Comparison of ENCODE assay signal across 10 cellular contexts in genomic region chr20:50980071-50980681, GRCh38. TPM values are rescaled to one million over a fixed set of nuclear protein-coding genes. Genes with fewer than 3 reads are reported as not detected.
DNase-seq lines count a peak whose midpoint lies in the region; ATAC-seq, FAIRE-seq and TF ChIP-seq lines count a peak whose summit lies in the region.
"Had no signal": no experiment of that assay in that cellular context is flagged by ENCODE, and none has a peak within 500 bp of the region (broad histone marks: within the 10 kb centered on the region; RNA-seq: fewer than 3 reads in every experiment).

No MANE protein-coding gene starts in this region.

- H3K4me3 ChIP-seq in epithelial cell of esophagus (ENCODE audit: low read length) (no peak overlapping the region), kidney (ENCODE audit: low read length in 2 of 2) (no peak overlapping the region)
- H3K4me3 ChIP-seq: BLaER1 treated with 17β-estradiol and CSF1 and Interleukin-3, amounts not matched to agents 10 nM and 100 nM had no signal

- POLR2A ChIA-PET in activated CD4-positive, alpha-beta T cell treated with anti-CD3 and anti-CD28 coated beads for 36 hours (lab: Charles Lee) = interaction anchor here (0.7 to 1.0 kb wide), 2 partner anchors 22 to 190 kb away, joined by 3 to 8 read pairs; partner anchors contain the start of genes DPM1 and MOCS3

- peak overlapping the region; percentile 90 for H3K27ac Mint-ChIP-seq in activated CD4-positive, alpha-beta T cell treated with anti-CD3 and anti-CD28 coated beads for 36 hours

- no peak overlapping the region for H3K4me3 Mint-ChIP-seq in activated CD4-positive, alpha-beta T cell treated with anti-CD3 and anti-CD28 coated beads for 36 hours

- H3K27me3 Mint-ChIP-seq in activated CD4-positive, alpha-beta T cell treated with anti-CD3 and anti-CD28 coated beads for 36 hours = peaks cover 26% of the 10 kb centered on the region

- intact Hi-C loops in activated CD4-positive, alpha-beta T cell treated with anti-CD3 and anti-CD28 coated beads for 36 hours (cut with DNase I, micrococcal nuclease) = loop anchor here in 1 of 2 experiments (1.0 kb wide), 3 partner anchors 22 to 520 kb away; partner anchors contain the start of genes DPM1 and MOCS3
- intact Hi-C loops in kidney (cut with DNase I) = no loop called here

- H3K4me1 ChIP-seq in kidney (ENCODE audit: control insufficient read depth in 1 of 2, insufficient read depth in 1 of 2, low read depth in 1 of 2, low read length in 2 of 2) = no peaks in the 10 kb centered on the region

- no peaks in the 10 kb centered on the region for H3K9me3 ChIP-seq in kidney (ENCODE audit: control insufficient read depth in 1 of 2, low read length in 2 of 2)
- H3K9me3 ChIP-seq: BLaER1 treated with 17β-estradiol and CSF1 and Interleukin-3, amounts not matched to agents 10 nM and 100 nM had no signal

- H3K27ac ChIP-seq in kidney (ENCODE audit: low read depth in 2 of 2, low read length in 2 of 2) = no peak overlapping the region

- no peaks in the 10 kb centered on the region for H3K36me3 Mint-ChIP-seq in activated CD4-positive, alpha-beta T cell treated with anti-CD3 and anti-CD28 coated beads for 36 hours (ENCODE audit: low read depth)

- FAIRE-seq in kidney (lab: Jason Lieb, UNC) = no peak

- peaks cover 20% of the 10 kb centered on the region for H3K4me1 Mint-ChIP-seq in activated CD4-positive, alpha-beta T cell treated with anti-CD3 and anti-CD28 coated beads for 36 hours

- no peaks in the 10 kb centered on the region for H3K36me3 ChIP-seq in kidney (ENCODE audit: control insufficient read depth in 1 of 2, insufficient read depth in 2 of 2, low read length in 2 of 2)
- H3K36me3 ChIP-seq: BLaER1 treated with 17β-estradiol and CSF1 and Interleukin-3, amounts not matched to agents 10 nM and 100 nM had no signal

- DNase-seq in activated CD4-positive, alpha-beta T cell treated with anti-CD3 and anti-CD28 coated beads for 36 hours = peak; percentile 76
- no peak for DNase-seq in activated CD4-positive, alpha-beta T cell treated with anti-CD3 and anti-CD28 coated beads, Interleukin-2, amount 50 U/mL, for 1 hour
- DNase-seq in RKO (ENCODE audit: low spot score) (peak; percentile 99), epithelial cell of esophagus (ENCODE audit: low read depth) (peak; percentile 98), G401 (ENCODE audit: low spot score) (no peak), kidney (no peak), globus pallidus (ENCODE audit: low spot score) (no peak)
- DNase-seq in stimulated activated CD4-positive, alpha-beta T cell treated with anti-CD3 and anti-CD28 coated beads, Interleukin-2, amount 100 ng/mL, for 24 hours = peak; percentile 38 to 47
- DNase-seq: Right ventricle myocardium superior had no signal

- no peaks in the 10 kb centered on the region for H3K9me3 Mint-ChIP-seq in activated CD4-positive, alpha-beta T cell treated with anti-CD3 and anti-CD28 coated beads for 36 hours (ENCODE audit: low read depth)

- CTCF ChIA-PET in activated CD4-positive, alpha-beta T cell treated with anti-CD3 and anti-CD28 coated beads for 36 hours (lab: Charles Lee) = interaction anchor here (0.9 to 4.6 kb wide), 9 partner anchors 10 to 345 kb away, joined by 4 to 32 read pairs (median 8); partner anchors contain the start of gene DPM1

- in situ Hi-C loops in G401 (cut with HindIII; ENCODE audit: low sequenced_read_pairs) = no loop called here

- ATAC-seq in activated CD4-positive, alpha-beta T cell treated with anti-CD3 and anti-CD28 coated beads for 36 hours = peak; percentile 91

- no peak overlapping the region for H3K9ac ChIP-seq in kidney (ENCODE audit: low read length in 2 of 2)

- TF ChIP-seq CTCF in epithelial cell of esophagus (IDR thresholded peaks at IDR 0.05; ENCODE audit: insufficient read depth, low read depth, low read length, missing control alignments) (no peak), kidney (IDR thresholded peaks at IDR 0.05; ENCODE audit: borderline replicate concordance, extremely low read depth, insufficient read depth) (no peak)

RNA-seq across cellular contexts. Expression of gene MOCS3, which starts 21.6 kb away (rescaled TPM):
- 1 to 10 TPM; 3.1 to 3.8 TPM for total RNA-seq in activated CD4-positive, alpha-beta T cell treated with anti-CD3 and anti-CD28 coated beads for 36 hours
- total RNA-seq in G401 (2014; rRNA removed; shearing (Covaris generic)) = 14.0 and 15.0 TPM in 2 replicates
- total RNA-seq in kidney = 5.1 TPM
- polyA plus RNA-seq in kidney (ENCODE audit: insufficient read depth, low read depth, low replicate concordance) = 1.9 TPM

RNA-seq across cellular contexts. Expression of gene DPM1, which starts 21.8 kb away (rescaled TPM):
- total RNA-seq in activated CD4-positive, alpha-beta T cell treated with anti-CD3 and anti-CD28 coated beads for 36 hours = 10 to 100 TPM; 55.6 to 72.1 TPM
- total RNA-seq in G401 (2014; rRNA removed; shearing (Covaris generic)) = 148 and 156 TPM in 2 replicates
- total RNA-seq in kidney = 32.4 TPM
- 53.2 TPM for polyA plus RNA-seq in kidney (ENCODE audit: insufficient read depth, low read depth, low replicate concordance)

RNA-seq across cellular contexts. Expression of gene KCNG1, which starts 42.7 kb away (rescaled TPM):
- 1 to 10 TPM; 2.5 to 2.8 TPM for total RNA-seq in activated CD4-positive, alpha-beta T cell treated with anti-CD3 and anti-CD28 coated beads for 36 hours
- total RNA-seq in G401 (2014; rRNA removed; shearing (Covaris generic)) = 0.85 and 1.4 TPM in 2 replicates
- total RNA-seq in kidney = 0.35 TPM
- 0.58 TPM for polyA plus RNA-seq in kidney (ENCODE audit: insufficient read depth, low read depth, low replicate concordance)

RNA-seq across cellular contexts. Expression of gene ADNP, which starts 48.9 kb away (rescaled TPM):
- total RNA-seq in activated CD4-positive, alpha-beta T cell treated with anti-CD3 and anti-CD28 coated beads for 36 hours = 10 to 100 TPM; 61.0 to 86.1 TPM
- 11.9 and 16.5 TPM in 2 replicates for total RNA-seq in G401 (2014; rRNA removed; shearing (Covaris generic))
- 66.7 TPM for total RNA-seq in kidney
- polyA plus RNA-seq in kidney (ENCODE audit: insufficient read depth, low read depth, low replicate concordance) = 32.0 TPM

Comparison
In these comparisons a context has a peak if more than half of its experiments do, and no peak if none do; other contexts are left out.
1. DNase-seq: peak in activated CD4-positive, alpha-beta T cell treated with anti-CD3 and anti-CD28 coated beads for 36 hours (single experiment), RKO (single experiment), epithelial cell of esophagus (single experiment) and stimulated activated CD4-positive, alpha-beta T cell treated with anti-CD3 and anti-CD28 coated beads, Interleukin-2, amount 100 ng/mL, for 24 hours (2 of 2); none in activated CD4-positive, alpha-beta T cell treated with anti-CD3 and anti-CD28 coated beads, Interleukin-2, amount 50 U/mL, for 1 hour (single experiment), G401 (single experiment), kidney (single experiment) and globus pallidus (single experiment).